18 cellular contexts compared by ENCODE assay signal in genomic region chr22:43426816-43427215, GRCh38. TPM values are rescaled to one million over a fixed set of nuclear protein-coding genes. Genes with fewer than 3 reads are reported as not detected.
A peak's percentile ranks its signal among the peaks of the same experiment; 100 is the strongest.
DNase-seq lines count a peak whose midpoint lies in the region; ATAC-seq and TF ChIP-seq lines count a peak whose summit lies in the region.
"Had no signal": no experiment of that assay in that cellular context is flagged by ENCODE, and none has a peak within 500 bp of the region (broad histone marks: within the 10 kb centered on the region; RNA-seq: fewer than 3 reads in every experiment).

No MANE protein-coding gene starts in this region.

- no peak overlapping the region for H2AFZ ChIP-seq in GM23338
- no peak overlapping the region for H2AFZ ChIP-seq in neural progenitor cell (replicated peaks)
- H2AFZ ChIP-seq in PC-9 = no peak overlapping the region

- H3F3A ChIP-seq in GM23338 (replicated peaks; ENCODE audit: low read depth) (no peaks in the 10 kb centered on the region), neural progenitor cell (ENCODE audit: low read depth) (no peaks in the 10 kb centered on the region), PC-9 (ENCODE audit: insufficient read depth, low read depth) (no peaks in the 10 kb centered on the region)

- H3K4me1 Mint-ChIP-seq in GM23338 (peaks cover 19% of the 10 kb centered on the region), neural progenitor cell (peaks cover 15% of the 10 kb centered on the region)
- H3K4me1 Mint-ChIP-seq: CD14-positive monocyte; CD4-positive, alpha-beta memory T cell had no signal

- H3K4me3 ChIP-seq in GM23338 (no peak overlapping the region), dorsolateral prefrontal cortex (peak overlapping the region in 18 of 59 donors; percentile 3 to 54 (median 30)), neural progenitor cell (no peak overlapping the region), PC-9 (no peak overlapping the region)

- H3K4me1 ChIP-seq in GM23338 (ENCODE audit: insufficient read depth) (no peaks in the 10 kb centered on the region), neural progenitor cell (peaks cover 36% of the 10 kb centered on the region), PC-9 (replicated peaks; ENCODE audit: insufficient read depth) (no peaks in the 10 kb centered on the region)
- H3K4me1 ChIP-seq: BE2C had no signal

- CTCF ChIA-PET in PC-9 (lab: Charles Lee) = no interaction called here

- H3K27me3 ChIP-seq in GM23338 (ENCODE audit: insufficient read depth) (no peaks in the 10 kb centered on the region), dorsolateral prefrontal cortex (peaks cover 0 to 23% (median 0%) of the 10 kb centered on the region in 45 donors), neural progenitor cell (peaks cover 7% of the 10 kb centered on the region), PC-9 (ENCODE audit: insufficient read depth, low read depth) (peaks cover 96% of the 10 kb centered on the region)
- H3K27me3 ChIP-seq: BE2C had no signal

- no peak overlapping the region for H3K9ac ChIP-seq in neural progenitor cell

- no peaks in the 10 kb centered on the region for H3K36me3 Mint-ChIP-seq in GM23338 (ENCODE audit: low read depth)
- H3K36me3 Mint-ChIP-seq in neural progenitor cell = no peaks in the 10 kb centered on the region
- H3K36me3 Mint-ChIP-seq: CD14-positive monocyte; CD4-positive, alpha-beta memory T cell had no signal

- H3K27ac Mint-ChIP-seq in GM23338 = 0 out of 2 replicates have a peak overlapping the region, but pooled peaks have one; percentile 62
- H3K27ac Mint-ChIP-seq in neural progenitor cell = peak overlapping the region; percentile 47
- H3K27ac Mint-ChIP-seq: CD4-positive, alpha-beta memory T cell; HFFc6 had no signal

- H3K27ac ChIP-seq in GM23338 (ENCODE audit: low read depth) = no peak overlapping the region
- H3K27ac ChIP-seq in dorsolateral prefrontal cortex = peak overlapping the region in 34 of 59 donors; percentile 2 to 95 (median 62)
- H3K27ac ChIP-seq in neural progenitor cell = no peak overlapping the region
- no peak overlapping the region for H3K27ac ChIP-seq in PC-9

- no peaks in the 10 kb centered on the region for H3K79me2 ChIP-seq in GM23338 (replicated peaks; ENCODE audit: insufficient read depth)
- H3K79me2 ChIP-seq in neural progenitor cell (ENCODE audit: low read depth) = no peaks in the 10 kb centered on the region
- no peaks in the 10 kb centered on the region for H3K79me2 ChIP-seq in PC-9 (ENCODE audit: low read depth)

- H3K9me2 ChIP-seq in GM23338 (ENCODE audit: insufficient read depth) (no peaks in the 10 kb centered on the region), PC-9 (ENCODE audit: insufficient read depth) (no peaks in the 10 kb centered on the region)

- H3K9me3 ChIP-seq in neural progenitor cell (ENCODE audit: low read depth) (no peaks in the 10 kb centered on the region), PC-9 (ENCODE audit: insufficient read depth, low read depth) (no peaks in the 10 kb centered on the region)
- H3K9me3 ChIP-seq: BE2C had no signal

- no peak overlapping the region for H3K4me3 Mint-ChIP-seq in GM23338
- H3K4me3 Mint-ChIP-seq in neural progenitor cell = no peak overlapping the region
- H3K4me3 Mint-ChIP-seq: CD14-positive monocyte; CD4-positive, alpha-beta memory T cell; HFFc6 had no signal

- H3K27me3 Mint-ChIP-seq in GM23338 (ENCODE audit: insufficient read depth, low read depth, poor library complexity) (peaks cover 14% of the 10 kb centered on the region), neural progenitor cell (ENCODE audit: insufficient read depth, low read depth) (peaks cover 10% of the 10 kb centered on the region)

- H4K20me1 ChIP-seq in GM23338 (replicated peaks; ENCODE audit: insufficient read depth) = no peaks in the 10 kb centered on the region
- H4K20me1 ChIP-seq in neural progenitor cell (ENCODE audit: low read depth) = no peaks in the 10 kb centered on the region
- no peaks in the 10 kb centered on the region; the same call in 1 of the 2 replicates for H4K20me1 ChIP-seq in PC-9 (ENCODE audit: insufficient read depth)

- ATAC-seq in GM23338 (no peak), HG03469 (IDR thresholded peaks at IDR 0.05; ENCODE audit: unreplicated experiment) (no peak)
- ATAC-seq: HCT116 had no signal

- H3K36me3 ChIP-seq in GM23338 (ENCODE audit: insufficient read depth) = no peaks in the 10 kb centered on the region
- no peaks in the 10 kb centered on the region for H3K36me3 ChIP-seq in neural progenitor cell
- H3K36me3 ChIP-seq in PC-9 (ENCODE audit: low read depth) = no peaks in the 10 kb centered on the region
- H3K36me3 ChIP-seq: BE2C had no signal

- intact Hi-C loops in dorsolateral prefrontal cortex (cut with DNase I) = no loop called here
- intact Hi-C loops in PC-9 (cut with micrococcal nuclease; ENCODE audit: unreplicated experiment) = no loop called here

- H3K9me3 Mint-ChIP-seq in GM23338 (no peaks in the 10 kb centered on the region), neural progenitor cell (no peaks in the 10 kb centered on the region)
- H3K9me3 Mint-ChIP-seq: CD14-positive monocyte; CD4-positive, alpha-beta memory T cell; HFFc6 had no signal

- DNase-seq in GM23338 (ENCODE audit: low spot score) (no peak), dorsolateral prefrontal cortex (no peak), neural progenitor cell (ENCODE audit: low spot score) (peak; percentile 37), PC-9 (no peak), kidney tubule cell (ENCODE audit: low spot score) (no peak)
- DNase-seq: ACHN; BE2C; CD4-positive, alpha-beta memory T cell; DMS153; DMS79; GDM1; GOT3; HFFc6 had no signal

- TF ChIP-seq CTCF in GM23338 (conservative IDR thresholded peaks at IDR 0.05; ENCODE audit: low read depth in 2 of 2) (no peak), dorsolateral prefrontal cortex (IDR thresholded peaks at IDR 0.05 in 54 of 56, conservative IDR thresholded peaks at IDR 0.05 in 2 of 56; ENCODE audit: low read depth in 1 of 56, partially characterized antibody in 56 of 56) (no peak), neural progenitor cell (IDR thresholded peaks at IDR 0.05) (no peak), PC-9 (conservative IDR thresholded peaks at IDR 0.05) (no peak)

- POLR2A ChIA-PET in PC-9 (lab: Charles Lee; ENCODE audit: unreplicated experiment) = no interaction called here

- H3K4me2 ChIP-seq in GM23338 (no peak overlapping the region), neural progenitor cell (no peak overlapping the region), PC-9 (no peak overlapping the region)

- BruUV-seq in PC-9 (replicated peaks; lab: Mats Ljungman, UMichigan) = no TSS peak

TF ChIP-seq in GM23338, 12 proteins besides CTCF, POLR2A, EP300 and RAD21 (continues in another document):
- TF ChIP-seq STAT1 (IDR thresholded peaks at IDR 0.05; ENCODE audit: unreplicated experiment) = no peak
- TF ChIP-seq NANOG (IDR thresholded peaks at IDR 0.05; ENCODE audit: borderline replicate concordance) = no peak
- TF ChIP-seq EZH2 (IDR thresholded peaks at IDR 0.05; ENCODE audit: low read depth, unreplicated experiment) = no peak
- TF ChIP-seq POLR2AphosphoS5 (IDR thresholded peaks at IDR 0.05; ENCODE audit: low read depth) = no peak
- no peak for TF ChIP-seq EZH2phosphoT487 (IDR thresholded peaks at IDR 0.05; ENCODE audit: unreplicated experiment)
- TF ChIP-seq CREB1 (CRISPR knock-in tag; IDR thresholded peaks at IDR 0.05; ENCODE audit: low read depth) = no peak

RNA-seq across cellular contexts. Expression of gene MPPED1, which starts 15.0 kb away (rescaled TPM):
- 0.12 and 0.56 TPM in 2 replicates for total RNA-seq in GM23338 (2014; rRNA removed; shearing (Covaris generic))
- not detected in 2 replicates for polyA plus RNA-seq in GM23338 (2016; fragmentation: Nextera tagmentation; extraction: Ambion mirVana)
- 100 to 1,000 TPM in 57 of 120 experiments, 10 to 100 TPM in 63; 27.7 to 144 (median 99.1) TPM for total RNA-seq in dorsolateral prefrontal cortex
- total RNA-seq in neural progenitor cell (ENCODE audit: low replicate concordance) = 2.0 and 4.5 TPM in 2 replicates
- total RNA-seq in PC-9 (2021) = not detected in 2 replicates
- total RNA-seq: CD4-positive, alpha-beta memory T cell; Daoy; HFFc6; HT1080 had no signal
- polyA plus RNA-seq: CD14-positive monocyte; CD4-positive, alpha-beta memory T cell had no signal

Comparison
In these comparisons a context has a peak if more than half of its experiments do, and no peak if none do; other contexts are left out.
1. H3K27ac ChIP-seq: peak in dorsolateral prefrontal cortex (34 of 59); none in GM23338 (single experiment), neural progenitor cell (single experiment) and PC-9 (single experiment).